ENCODE assay signal across 12 cellular contexts in the genomic region with DNA sequence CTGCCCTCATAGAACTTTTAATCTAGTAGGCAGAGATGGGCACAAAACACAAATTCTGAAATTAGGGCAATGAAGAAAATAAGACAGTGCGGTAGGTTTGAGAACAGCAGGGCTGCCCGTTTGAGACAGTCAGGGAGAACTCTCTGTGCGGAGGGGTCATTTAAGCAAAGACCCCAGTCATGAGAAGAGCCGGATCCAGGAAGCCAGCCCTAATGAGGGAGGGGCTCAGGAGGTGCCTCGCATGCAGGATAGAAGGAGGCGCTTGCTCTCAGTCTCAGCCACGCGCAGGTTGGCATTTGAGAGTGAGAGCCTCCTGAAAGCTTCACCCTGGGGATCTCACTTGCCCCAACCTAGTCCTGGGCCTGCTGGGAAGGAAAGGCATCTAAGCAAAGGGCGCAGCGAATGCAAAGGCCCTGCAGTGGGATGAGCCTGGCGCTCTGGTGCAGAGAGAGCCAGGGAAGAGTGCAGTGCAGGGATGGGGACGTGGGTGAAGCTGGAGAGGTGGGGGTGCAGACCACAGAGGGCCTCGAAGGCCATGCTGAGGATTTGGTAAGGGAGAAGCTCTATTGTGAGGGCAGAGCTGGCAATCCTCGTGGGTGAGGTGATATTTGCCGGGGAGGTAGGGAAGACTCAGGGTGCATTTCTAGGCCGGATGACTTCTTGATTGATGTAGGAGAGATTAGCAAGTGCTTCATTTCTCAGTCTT.
A peak's percentile ranks its signal among the peaks of the same experiment; 100 is the strongest.
DNase-seq lines count a peak whose midpoint lies in the region; ATAC-seq and TF ChIP-seq lines count a peak whose summit lies in the region.
"Had no signal": no experiment of that assay in that cellular context is flagged by ENCODE, and none has a peak within 500 bp of the region (broad histone marks: within the 10 kb centered on the region; RNA-seq: fewer than 3 reads in every experiment).

No MANE protein-coding gene starts in this region.

- H3K4me1 ChIP-seq in left ventricle myocardium inferior (peaks cover 33% of the 10 kb centered on the region), upper lobe of left lung (peaks cover 46 to 68% (median 53%) of the 10 kb centered on the region in 4 donors)

- no peaks in the 10 kb centered on the region for H3K9me3 Mint-ChIP-seq in nephron progenitor cell
- H3K9me3 Mint-ChIP-seq: endodermal cell, memory B cell had no signal

- ATAC-seq in Right ventricle myocardium superior (ENCODE audit: poor library complexity) (no peak), upper lobe of left lung (ENCODE audit: low FRiP score in 2 of 2) (no peak), GM21447 (IDR thresholded peaks at IDR 0.05; ENCODE audit: unreplicated experiment) (no peak), GM19023 (IDR thresholded peaks at IDR 0.05; ENCODE audit: unreplicated experiment) (no peak)

- no peak for DNase-seq in left ventricle myocardium inferior
- DNase-seq in Right ventricle myocardium superior = no peak
- no peak for DNase-seq in coronary artery (ENCODE audit: low spot score)
- no peak for DNase-seq in nephron progenitor cell
- no peak for DNase-seq in upper lobe of left lung
- no peak for DNase-seq in EL
- DNase-seq: endodermal cell, PC-9 had no signal

- H3K27ac ChIP-seq in left ventricle myocardium inferior (replicated peaks) (peak overlapping the region; percentile 88), coronary artery (peak overlapping the region; percentile 73 to 87), upper lobe of left lung (peak overlapping the region; percentile 80 to 90 (median 86))
- H3K27ac ChIP-seq: PC-9 had no signal

- H3K9me3 ChIP-seq in left ventricle myocardium inferior (replicated peaks) (no peaks in the 10 kb centered on the region), upper lobe of left lung (no peaks in the 10 kb centered on the region)

- no peak for TF ChIP-seq POLR2A in upper lobe of left lung (IDR thresholded peaks at IDR 0.05)

- no peaks in the 10 kb centered on the region for H3K36me3 ChIP-seq in left ventricle myocardium inferior
- H3K36me3 ChIP-seq in upper lobe of left lung = no peaks in the 10 kb centered on the region

- TF ChIP-seq EP300 in upper lobe of left lung (IDR thresholded peaks at IDR 0.05) = no peak

- H3K27ac Mint-ChIP-seq in nephron progenitor cell = peak overlapping the region; percentile 7
- H3K27ac Mint-ChIP-seq: B cell, endodermal cell had no signal

- 84 to 86% methylated on average over 16 of the region's 16 CpGs for WGBS in upper lobe of left lung, 2 donors

- TF ChIP-seq CTCF in left ventricle myocardium inferior (IDR thresholded peaks at IDR 0.05; ENCODE audit: borderline replicate concordance) (no peak), coronary artery (IDR thresholded peaks at IDR 0.05) (no peak), nephron progenitor cell (IDR thresholded peaks at IDR 0.05) (no peak), upper lobe of left lung (IDR thresholded peaks at IDR 0.05) (no peak)

- H3K27me3 Mint-ChIP-seq in nephron progenitor cell (ENCODE audit: low read depth, poor library complexity) = peaks cover 6% of the 10 kb centered on the region

- intact Hi-C loops in left ventricle myocardium inferior (cut with micrococcal nuclease) (no loop called here), Right ventricle myocardium superior (cut with DNase I) (loop anchor here (5.0 kb wide), 1 partner anchor 188 kb away; a partner anchor contains a TSS)

- H3K4me3 Mint-ChIP-seq in nephron progenitor cell = no peak overlapping the region
- H3K4me3 Mint-ChIP-seq: B cell, endodermal cell, memory B cell had no signal

- H3K4me1 Mint-ChIP-seq in nephron progenitor cell = peaks cover 40% of the 10 kb centered on the region
- H3K4me1 Mint-ChIP-seq: endodermal cell had no signal

- no peak overlapping the region for H3K4me3 ChIP-seq in left ventricle myocardium inferior
- H3K4me3 ChIP-seq in coronary artery = no peak overlapping the region
- H3K4me3 ChIP-seq in upper lobe of left lung = no peak overlapping the region
- H3K4me3 ChIP-seq: PC-9 had no signal

- no peaks in the 10 kb centered on the region for H3K27me3 ChIP-seq in left ventricle myocardium inferior (ENCODE audit: low read depth)
- no peaks in the 10 kb centered on the region for H3K27me3 ChIP-seq in upper lobe of left lung

- H3K36me3 Mint-ChIP-seq in nephron progenitor cell (ENCODE audit: low read depth) = no peaks in the 10 kb centered on the region
